In genomic region chr3:35745802-35746484, GRCh38 we compare ENCODE assay signal across 13 cellular contexts.
"Had no signal": no experiment of that assay in that cellular context is flagged by ENCODE, and none has a peak within 500 bp of the region (broad histone marks: within the 10 kb centered on the region; RNA-seq: fewer than 3 reads in every experiment).

No MANE protein-coding gene starts in this region.

- H3K27me3 ChIP-seq: esophagus squamous epithelium, right atrium auricular region, transverse colon had no signal

- H3K27ac Mint-ChIP-seq: activated CD8-positive, alpha-beta T cell treated with anti-CD3 and anti-CD28 coated beads, Interleukin-2, amount 10 ng/mL, durations not matched to agents 7 days and 5 days; naive thymus-derived CD4-positive, alpha-beta T cell had no signal

- DNase-seq: activated CD4-positive, alpha-beta T cell treated with anti-CD3 and anti-CD28 coated beads for 1 hour; activated CD8-positive, alpha-beta memory T cell treated with anti-CD3 and anti-CD28 coated beads, Interleukin-2, amount 50 U/mL, for 48 hours; activated CD8-positive, alpha-beta T cell treated with anti-CD3 and anti-CD28 coated beads, Interleukin-2, amount 10 ng/mL, durations not matched to agents 7 days and 5 days; aorta; esophagus squamous epithelium; foreskin fibroblast; heart left ventricle; left colon; naive thymus-derived CD4-positive, alpha-beta T cell; posterior cingulate gyrus; transverse colon had no signal

- H3K4me3 ChIP-seq: esophagus squamous epithelium, heart left ventricle, right atrium auricular region, skin epidermis, transverse colon had no signal

- H3K27me3 Mint-ChIP-seq: naive thymus-derived CD4-positive, alpha-beta T cell had no signal

- H3K36me3 Mint-ChIP-seq: naive thymus-derived CD4-positive, alpha-beta T cell had no signal

- H3K4me3 Mint-ChIP-seq: activated CD8-positive, alpha-beta T cell treated with anti-CD3 and anti-CD28 coated beads, Interleukin-2, amount 10 ng/mL, durations not matched to agents 7 days and 5 days; naive thymus-derived CD4-positive, alpha-beta T cell had no signal

- H3K27ac ChIP-seq: esophagus squamous epithelium, heart left ventricle, right atrium auricular region, skin epidermis, transverse colon had no signal

- ATAC-seq: activated CD8-positive, alpha-beta T cell treated with anti-CD3 and anti-CD28 coated beads, Interleukin-2, amount 10 ng/mL, durations not matched to agents 7 days and 5 days; heart left ventricle; left colon; naive thymus-derived CD4-positive, alpha-beta T cell had no signal
